ENCODE assay signal across 8 cellular contexts in the genomic region with DNA sequence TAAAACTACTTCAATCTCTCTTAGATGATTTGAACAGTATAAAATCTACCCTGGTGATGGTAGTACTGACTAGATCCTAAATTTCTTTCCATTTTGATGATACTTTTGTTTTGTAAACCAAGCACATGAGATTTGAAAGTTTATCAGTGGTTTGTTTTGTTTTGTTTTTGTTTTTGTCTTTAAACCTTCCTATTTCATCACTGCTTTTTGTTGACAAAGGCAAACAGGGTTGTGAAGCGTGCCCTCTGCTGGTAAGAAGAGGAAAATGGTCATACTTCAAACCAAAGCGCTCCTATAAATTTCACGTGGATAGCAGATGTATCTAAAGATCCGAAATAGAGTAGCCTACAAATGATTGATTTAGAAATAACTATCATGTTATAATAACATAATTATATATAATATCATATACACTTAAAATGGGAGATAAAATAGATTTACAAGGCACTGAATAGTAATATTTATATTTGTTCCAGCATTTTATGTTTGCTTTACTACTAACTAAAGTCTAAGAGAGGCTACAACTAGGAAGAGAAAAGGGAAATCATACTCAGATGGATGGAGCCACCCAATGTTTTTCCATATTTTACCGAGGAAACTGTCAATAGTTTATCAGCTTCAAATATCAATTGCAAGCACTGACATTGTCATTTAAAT.
A peak's percentile ranks its signal among the peaks of the same experiment; 100 is the strongest.
DNase-seq lines count a peak whose midpoint lies in the region; ATAC-seq, FAIRE-seq and TF ChIP-seq lines count a peak whose summit lies in the region.

No MANE protein-coding gene starts in this region.

- DNase-seq in activated gamma-delta T cell treated with Interleukin-2 at 50 U/mL for 16 hours (peak; percentile 12), activated gamma-delta T cell (lab: John Stamatoyannopoulos, UW) (no peak), MM.1S (peak; percentile 46), immature natural killer cell (peak in 2 of 3 donors; percentile 2 to 3), urothelium cell line (ENCODE audit: low spot score) (peak; percentile 40)
- peak; percentile 3 for DNase-seq in activated naive CD8-positive, alpha-beta T cell treated with anti-CD3 and anti-CD28 coated beads, Interleukin-2, amount 50 U/mL, for 24 hours

- no peaks in the 10 kb centered on the region for H3F3A ChIP-seq in MM.1S (ENCODE audit: insufficient read depth, low read length)

- no peaks in the 10 kb centered on the region for H3K27me3 Mint-ChIP-seq in activated naive CD8-positive, alpha-beta T cell treated with anti-CD3 and anti-CD28 coated beads, Interleukin-2, amount 50 U/mL, for 24 hours
- H3K27me3 Mint-ChIP-seq in immature natural killer cell (ENCODE audit: low read depth in 3 of 3), result no peaks in the 10 kb centered on the region

- no peak for FAIRE-seq in urothelium cell line (lab: Jason Lieb, UNC)

- no peak overlapping the region for H3K4me3 ChIP-seq in MM.1S (ENCODE audit: low read length)

- H3K4me3 Mint-ChIP-seq in activated naive CD8-positive, alpha-beta T cell treated with anti-CD3 and anti-CD28 coated beads, Interleukin-2, amount 50 U/mL, for 24 hours, result no peak overlapping the region
- no peak overlapping the region for H3K4me3 Mint-ChIP-seq in immature natural killer cell

- H3K4me2 ChIP-seq in MM.1S (ENCODE audit: low read depth, low read length), result no peak overlapping the region

- peak; percentile 72 for TF ChIP-seq CTCF in MM.1S (IDR thresholded peaks at IDR 0.05; ENCODE audit: low read length)

- H4K20me1 ChIP-seq in MM.1S (ENCODE audit: insufficient read depth, low read length), result no peaks in the 10 kb centered on the region

- ATAC-seq in GM21526 (IDR thresholded peaks at IDR 0.05; ENCODE audit: low FRiP score, unreplicated experiment), result peak; percentile 79
- no peak for ATAC-seq in activated naive CD8-positive, alpha-beta T cell treated with anti-CD3 and anti-CD28 coated beads, Interleukin-2, amount 50 U/mL, for 24 hours
- ATAC-seq in activated CD4-positive, CD25-positive, alpha-beta regulatory T cell treated with anti-CD3 and anti-CD28 coated beads, Interleukin-2, amount 50 U/mL, for 24 hours, result no peak

- no peaks in the 10 kb centered on the region for H3K4me1 Mint-ChIP-seq in activated naive CD8-positive, alpha-beta T cell treated with anti-CD3 and anti-CD28 coated beads, Interleukin-2, amount 50 U/mL, for 24 hours
- H3K4me1 Mint-ChIP-seq in immature natural killer cell, result no peaks in the 10 kb centered on the region

- H3K9ac ChIP-seq in MM.1S (ENCODE audit: low read length), result no peak overlapping the region

- no peak overlapping the region for H3K27ac ChIP-seq in MM.1S (ENCODE audit: low read length)

- no peaks in the 10 kb centered on the region for H3K9me3 Mint-ChIP-seq in activated naive CD8-positive, alpha-beta T cell treated with anti-CD3 and anti-CD28 coated beads, Interleukin-2, amount 50 U/mL, for 24 hours
- H3K9me3 Mint-ChIP-seq in immature natural killer cell, result peaks cover 0 to 2% (median 0%) of the 10 kb centered on the region in 6 donors

- no peaks in the 10 kb centered on the region for H3K9me3 ChIP-seq in MM.1S (replicated peaks; ENCODE audit: insufficient read depth, low read length)

- H3K79me2 ChIP-seq in MM.1S (ENCODE audit: low read length), result no peaks in the 10 kb centered on the region

- H3K9me2 ChIP-seq in MM.1S (replicated peaks; ENCODE audit: insufficient read depth, low read length), result no peaks in the 10 kb centered on the region

- no peak overlapping the region for H3K27ac Mint-ChIP-seq in activated naive CD8-positive, alpha-beta T cell treated with anti-CD3 and anti-CD28 coated beads, Interleukin-2, amount 50 U/mL, for 24 hours
- no peak overlapping the region for H3K27ac Mint-ChIP-seq in immature natural killer cell

- H3K36me3 ChIP-seq in MM.1S (replicated peaks; ENCODE audit: insufficient read depth, low read length), result no peaks in the 10 kb centered on the region

- H3K36me3 Mint-ChIP-seq in activated naive CD8-positive, alpha-beta T cell treated with anti-CD3 and anti-CD28 coated beads, Interleukin-2, amount 50 U/mL, for 24 hours (ENCODE audit: low read depth), result no peaks in the 10 kb centered on the region
- no peaks in the 10 kb centered on the region for H3K36me3 Mint-ChIP-seq in immature natural killer cell

- H3K4me1 ChIP-seq in MM.1S (ENCODE audit: low read length), result no peaks in the 10 kb centered on the region

- H3K27me3 ChIP-seq in MM.1S (replicated peaks; ENCODE audit: insufficient read depth, low read length), result no peaks in the 10 kb centered on the region

- H2AFZ ChIP-seq in MM.1S (ENCODE audit: low read length), result no peak overlapping the region
